In genomic region chr20:11003341-11003740, GRCh38 we compare ENCODE assay signal across 19 cellular contexts.
"Had no signal": no experiment of that assay in that cellular context is flagged by ENCODE, and none has a peak within 500 bp of the region (broad histone marks: within the 10 kb centered on the region; RNA-seq: fewer than 3 reads in every experiment).

No MANE protein-coding gene starts in this region.

- H3K9me3 ChIP-seq: colonic mucosa, neutrophil had no signal

- H3K27me3 ChIP-seq: colonic mucosa, neutrophil, tibial nerve had no signal

- DNase-seq: activated B cell treated with CpG ODN at 0.5 μM for 24 hours; activated CD4-positive, alpha-beta T cell treated with anti-CD3 and anti-CD28 coated beads for 48 hours; activated CD8-positive, alpha-beta memory T cell treated with anti-CD3 and anti-CD28 coated beads, Interleukin-2, amount 50 U/mL, for 4 hours; activated CD8-positive, alpha-beta T cell treated with anti-CD3 and anti-CD28 coated beads for 36 hours; activated gamma-delta T cell; activated T-cell treated with anti-CD3 and anti-CD28 coated beads, Interleukin-2, amount 50 U/mL, for 72 hours; central memory CD4-positive, alpha-beta T cell; colonic mucosa; head of caudate nucleus; mesenchymal stem cell; naive thymus-derived CD8-positive, alpha-beta T cell; stimulated activated CD4-positive, alpha-beta T cell treated with anti-CD3 and anti-CD28 coated beads, Interleukin-15, amount 100 ng/mL, for 24 hours; stimulated activated CD4-positive, alpha-beta T cell treated with anti-CD3 and anti-CD28 coated beads, Interleukin-4, amount 100 ng/mL, for 1 hour; stimulated activated naive CD4-positive, alpha-beta T cell; T-helper 17 cell had no signal

- H3K4me1 ChIP-seq: colonic mucosa had no signal

- H3K4me3 ChIP-seq: colonic mucosa, tibial nerve had no signal

- ATAC-seq: activated CD8-positive, alpha-beta T cell treated with anti-CD3 and anti-CD28 coated beads for 36 hours; activated naive CD4-positive, alpha-beta T cell treated with anti-CD3 and anti-CD28 coated beads, Interleukin-2, amount 50 U/mL, for 72 hours; activated T-cell treated with anti-CD3 and anti-CD28 coated beads, Interleukin-2, amount 50 U/mL, for 72 hours; left lobe of liver; naive thymus-derived CD8-positive, alpha-beta T cell; T-helper 17 cell had no signal

- H3K27ac ChIP-seq: colonic mucosa, neutrophil had no signal

- H3K36me3 ChIP-seq: colonic mucosa, neutrophil, tibial nerve had no signal
